In the genomic region with DNA sequence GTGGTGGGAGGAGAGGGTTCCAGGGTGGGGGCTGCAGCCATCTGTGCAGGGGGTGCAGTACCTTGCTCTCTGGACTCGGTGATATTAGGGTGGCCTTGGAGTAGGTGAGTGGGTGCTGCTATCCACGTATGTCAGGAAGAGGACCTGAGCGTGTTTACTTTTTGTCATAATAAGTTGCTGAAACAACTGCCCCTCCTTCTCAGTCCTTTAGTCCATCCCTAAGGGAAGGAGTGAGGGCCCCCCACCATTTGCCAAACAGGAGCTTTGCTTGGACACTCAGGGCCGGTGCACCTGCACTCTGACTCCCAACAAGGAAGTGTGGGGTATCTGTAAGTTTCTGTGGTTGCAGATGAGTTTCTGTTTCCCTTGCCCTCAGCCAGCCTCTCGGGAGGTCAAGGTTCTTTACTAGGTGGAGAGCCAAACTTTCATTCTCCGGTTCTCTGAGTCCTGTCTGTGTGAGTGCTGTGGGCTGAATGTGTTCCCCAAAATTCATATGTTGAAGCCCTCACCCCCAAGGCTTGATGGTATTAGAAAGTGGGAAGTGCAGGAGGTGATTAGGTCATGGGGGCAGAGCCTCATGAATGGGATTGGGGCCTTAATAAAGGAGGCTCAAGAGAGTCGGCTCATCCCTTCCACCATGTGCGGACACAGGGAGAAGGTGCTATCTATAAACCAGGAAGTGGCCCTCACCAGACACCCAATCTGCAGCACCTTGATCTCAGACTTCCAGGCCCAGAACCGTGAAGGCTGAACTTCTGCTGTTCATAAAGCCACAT, we compare ENCODE assay signal across 11 cellular contexts. TPM values are rescaled to one million over a fixed set of nuclear protein-coding genes. Genes with fewer than 3 reads are reported as not detected.
DNase-seq lines count a peak whose midpoint lies in the region; ATAC-seq, FAIRE-seq and TF ChIP-seq lines count a peak whose summit lies in the region.
"Had no signal": no experiment of that assay in that cellular context is flagged by ENCODE, and none has a peak within 500 bp of the region (broad histone marks: within the 10 kb centered on the region; RNA-seq: fewer than 3 reads in every experiment).

No MANE protein-coding gene starts in this region.

- H3K4me3 ChIP-seq in small intestine (ENCODE audit: low read depth in 1 of 2, low read length in 2 of 2) (no peak overlapping the region), brain microvascular endothelial cell (ENCODE audit: low read depth, low read length) (no peak overlapping the region)

- H3K36me3 ChIP-seq in small intestine (ENCODE audit: control insufficient read depth in 2 of 2, insufficient read depth in 2 of 2, low read length in 2 of 2) (no peaks in the 10 kb centered on the region), brain microvascular endothelial cell (replicated peaks) (no peaks in the 10 kb centered on the region)

- H3K27ac ChIP-seq in small intestine (ENCODE audit: low read depth in 1 of 2, low read length in 1 of 2), result peak overlapping the region in 1 of 2 donors; percentile 59
- H3K27ac ChIP-seq in brain microvascular endothelial cell, result no peak overlapping the region

- TF ChIP-seq CTCF in brain microvascular endothelial cell (IDR thresholded peaks at IDR 0.05; ENCODE audit: low read depth, low read length, missing control alignments), result no peak

- no peaks in the 10 kb centered on the region for H3K9me3 ChIP-seq in small intestine (ENCODE audit: control insufficient read depth, low read depth)

- peaks cover 0 to 7% of the 10 kb centered on the region in 2 donors for H3K4me1 ChIP-seq in small intestine (ENCODE audit: control insufficient read depth in 2 of 2, insufficient read depth in 1 of 2, low read depth in 1 of 2, low read length in 1 of 2)

- peak; percentile 56 to 62 for ATAC-seq in activated CD4-positive, CD25-positive, alpha-beta regulatory T cell treated with anti-CD3 and anti-CD28 coated beads, Interleukin-2, amount 50 U/mL, for 24 hours
- ATAC-seq in HG02610 (IDR thresholded peaks at IDR 0.05; ENCODE audit: unreplicated experiment), result peak; percentile 90
- ATAC-seq in HG03565 (IDR thresholded peaks at IDR 0.05; ENCODE audit: unreplicated experiment), result peak; percentile 92

- no peak for FAIRE-seq in small intestine (lab: Jason Lieb, UNC)

- no peak for DNase-seq in activated CD4-positive, CD25-positive, alpha-beta regulatory T cell (lab: John Stamatoyannopoulos, UW)
- DNase-seq in small intestine, result peak; percentile 75
- DNase-seq in HT-29 (ENCODE audit: low spot score), result no peak
- no peak for DNase-seq in T-helper 9 cell
- no peak for DNase-seq in brain microvascular endothelial cell
- DNase-seq: 8988T, NCI-H1417 treated with DMSO at 0.1 percent for 48 hours had no signal

- in situ Hi-C loops in brain microvascular endothelial cell (cut with HindIII; ENCODE audit: low pct_ligation_motif_present, low sequenced_read_pairs), result no loop called here

- H3K27me3 ChIP-seq in small intestine (ENCODE audit: control insufficient read depth in 2 of 2, insufficient read depth in 2 of 2, low read length in 2 of 2) (no peaks in the 10 kb centered on the region), brain microvascular endothelial cell (replicated peaks) (no peaks in the 10 kb centered on the region)

- WGBS in small intestine, 3 donors, result 39 to 62% (median 46%) methylated on average over 9 of the region's 9 CpGs

RNA-seq across cellular contexts. Expression of gene CCR6, which starts 19.7 kb away (rescaled TPM):
- 1 to 10 TPM in 1 of 3 donors, under 1 TPM in 2; 0.54 to 1.2 (median 0.89) TPM for polyA plus RNA-seq in small intestine
- 0.05 TPM in 1 of 2 replicates, not detected in the other for total RNA-seq in HT-29 (2014; rRNA removed; shearing (Covaris generic))

RNA-seq across cellular contexts. Expression of gene GPR31, which starts 54.6 kb away (rescaled TPM):
- polyA plus RNA-seq in small intestine, result not detected
- total RNA-seq in HT-29 (2014; rRNA removed; shearing (Covaris generic)), result not detected in 2 replicates
- polyA plus RNA-seq: adipose tissue had no signal
